In the genomic region with DNA sequence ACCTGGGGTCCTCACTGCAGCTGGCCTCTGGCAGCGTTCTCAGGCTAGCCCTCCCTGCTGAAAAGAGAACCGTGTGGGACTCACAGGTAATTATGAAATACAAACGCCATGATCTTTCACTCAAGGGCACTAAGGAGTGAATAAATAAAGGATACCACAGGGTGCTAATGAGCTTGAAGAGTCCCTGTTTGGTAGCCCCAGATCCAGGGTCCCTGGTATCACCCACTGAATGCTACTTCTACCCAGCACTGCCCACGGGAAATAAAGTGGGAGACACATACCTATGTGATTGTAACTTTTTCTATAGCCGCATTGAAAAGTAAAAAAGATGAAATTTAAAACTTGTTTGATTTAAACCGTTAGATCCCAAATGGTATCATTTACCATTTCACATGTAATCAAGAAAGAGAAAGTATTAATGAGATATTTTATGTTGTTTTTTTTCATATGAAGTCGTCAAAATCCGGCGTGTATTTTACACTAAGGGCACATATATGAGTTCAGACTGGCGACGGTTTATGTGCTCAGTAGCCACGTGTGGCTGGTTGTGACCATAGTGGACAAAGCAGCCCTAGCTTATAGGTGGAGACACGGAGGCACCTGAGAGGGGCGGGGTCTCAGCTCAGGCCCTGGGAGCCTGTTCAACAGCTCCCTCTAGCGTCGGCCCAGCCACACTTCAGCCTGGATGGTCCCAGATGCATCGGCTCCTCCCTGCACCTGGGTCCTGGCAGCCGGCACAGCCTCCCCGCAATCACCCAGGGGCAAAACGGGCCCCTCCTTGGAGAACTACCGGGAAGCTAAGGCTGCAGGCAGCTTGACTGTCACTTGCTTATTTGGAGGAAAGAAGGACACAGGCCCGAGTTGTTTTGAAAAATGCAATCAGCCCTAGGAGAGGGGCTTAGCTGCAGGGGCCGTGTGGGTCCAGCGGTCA, we compare ENCODE assay signal across 7 cellular contexts. TPM values are rescaled to one million over a fixed set of nuclear protein-coding genes. Genes with fewer than 3 reads are reported as not detected.
DNase-seq lines count a peak whose midpoint lies in the region; ATAC-seq, FAIRE-seq and TF ChIP-seq lines count a peak whose summit lies in the region.

No MANE protein-coding gene starts in this region.

- intact Hi-C loops in right cardiac atrium (cut with DNase I), result loop anchor here in 2 of 4 donors (5.0 to 10.0 kb wide), 4 partner anchors 102 to 282 kb away; a partner anchor contains a TSS
- intact Hi-C loops in sciatic nerve (cut with DNase I), result loop anchor here (10.0 kb wide), 1 partner anchor 134 kb away; no protein-coding TSS in a partner anchor

- H3K27me3 Mint-ChIP-seq in T-helper 1 cell treated with Interleukin-12 subunit alpha and Interleukin-12 subunit beta and Interleukin-4 antibody, amounts not matched to agents 30 μg/mL and 1 μg/mL, for 36 hours (ENCODE audit: low read depth), result peaks cover 5% of the 10 kb centered on the region

- H3K27ac ChIP-seq in right cardiac atrium (ENCODE audit: low read length), result peak overlapping the region; percentile 14

- H3K27ac Mint-ChIP-seq in T-helper 1 cell treated with Interleukin-12 subunit alpha and Interleukin-12 subunit beta and Interleukin-4 antibody, amounts not matched to agents 30 μg/mL and 1 μg/mL, for 36 hours, result peak overlapping the region; percentile 88

- H3K4me3 Mint-ChIP-seq in T-helper 1 cell treated with Interleukin-12 subunit alpha and Interleukin-12 subunit beta and Interleukin-4 antibody, amounts not matched to agents 30 μg/mL and 1 μg/mL, for 36 hours, result peak overlapping the region; percentile 81

- no peaks in the 10 kb centered on the region for H3K9me3 ChIP-seq in right cardiac atrium (ENCODE audit: control insufficient read depth, low read length)

- H3K4me1 ChIP-seq in right cardiac atrium (ENCODE audit: control insufficient read depth, insufficient read depth, low read length), result peaks cover 22% of the 10 kb centered on the region

- peak; percentile 93 for FAIRE-seq in GM12891 (lab: Jason Lieb, UNC)

- ATAC-seq in HG02840 (IDR thresholded peaks at IDR 0.05; ENCODE audit: low FRiP score, unreplicated experiment) (peak; percentile 54), right cardiac atrium (peak; percentile 67 to 76), sciatic nerve (peak; percentile 84)

- TF ChIP-seq POLR2A in GM12891 (IDR thresholded peaks at IDR 0.05; ENCODE audit: low read depth, low read length), result no peak

- H3K9me3 Mint-ChIP-seq in T-helper 1 cell treated with Interleukin-12 subunit alpha and Interleukin-12 subunit beta and Interleukin-4 antibody, amounts not matched to agents 30 μg/mL and 1 μg/mL, for 36 hours, result no peaks in the 10 kb centered on the region

- DNase-seq in GM12891 (ENCODE audit: insufficient read length, low spot score) (peak; percentile 80), NCI-H1436 treated with DMSO at 0.1 percent for 48 hours (lab: John Stamatoyannopoulos, UW) (peak; percentile 51), amniotic stem cell (lab: John Stamatoyannopoulos, UW) (peak; percentile 37), right cardiac atrium (peak; percentile 65 to 89 (median 84)), sciatic nerve (ENCODE audit: low spot score) (peak; percentile 86)

- H3K36me3 Mint-ChIP-seq in T-helper 1 cell treated with Interleukin-12 subunit alpha and Interleukin-12 subunit beta and Interleukin-4 antibody, amounts not matched to agents 30 μg/mL and 1 μg/mL, for 36 hours (ENCODE audit: low read depth), result peaks cover 8% of the 10 kb centered on the region

- no peaks in the 10 kb centered on the region for H3K27me3 ChIP-seq in right cardiac atrium (ENCODE audit: control insufficient read depth, insufficient read depth)

- H3K4me1 Mint-ChIP-seq in T-helper 1 cell treated with Interleukin-12 subunit alpha and Interleukin-12 subunit beta and Interleukin-4 antibody, amounts not matched to agents 30 μg/mL and 1 μg/mL, for 36 hours (ENCODE audit: low read depth), result peaks cover 30% of the 10 kb centered on the region

- H3K4me3 ChIP-seq in right cardiac atrium (ENCODE audit: low read length), result no peak overlapping the region

- 30% methylated on average over 24 of the region's 24 CpGs for WGBS in right cardiac atrium

TF ChIP-seq in GM12891, 5 proteins besides CTCF, POLR2A, EP300 and RAD21:
- no peak for TF ChIP-seq POLR2AphosphoS5 (IDR thresholded peaks at IDR 0.05; ENCODE audit: low read depth, low read length)
- no peak for TF ChIP-seq POU2F2 (IDR thresholded peaks at IDR 0.05; ENCODE audit: low read depth, low read length)
- TF ChIP-seq TAF1 (IDR thresholded peaks at IDR 0.05; ENCODE audit: low read depth, low read length), result no peak
- TF ChIP-seq PAX5 (IDR thresholded peaks at IDR 0.05; ENCODE audit: insufficient read depth, low read length, severe bottlenecking), result no peak
- TF ChIP-seq SPI1 (IDR thresholded peaks at IDR 0.05; ENCODE audit: low read depth, low read length), result no peak

RNA-seq across cellular contexts. Expression of a gene that starts 39.2 kb away (rescaled TPM):
- 107 TPM for polyA plus RNA-seq in GM12891 (2012; ENCODE audit: low read depth, missing spikeins)
- 10 to 100 TPM; 35.2 to 47.9 (median 39.8) TPM for total RNA-seq in right cardiac atrium
- 17.3 TPM for polyA plus RNA-seq in right cardiac atrium
- total RNA-seq in sciatic nerve, result 33.1 TPM
